ENCODE assay signal across 15 cellular contexts in the genomic region with DNA sequence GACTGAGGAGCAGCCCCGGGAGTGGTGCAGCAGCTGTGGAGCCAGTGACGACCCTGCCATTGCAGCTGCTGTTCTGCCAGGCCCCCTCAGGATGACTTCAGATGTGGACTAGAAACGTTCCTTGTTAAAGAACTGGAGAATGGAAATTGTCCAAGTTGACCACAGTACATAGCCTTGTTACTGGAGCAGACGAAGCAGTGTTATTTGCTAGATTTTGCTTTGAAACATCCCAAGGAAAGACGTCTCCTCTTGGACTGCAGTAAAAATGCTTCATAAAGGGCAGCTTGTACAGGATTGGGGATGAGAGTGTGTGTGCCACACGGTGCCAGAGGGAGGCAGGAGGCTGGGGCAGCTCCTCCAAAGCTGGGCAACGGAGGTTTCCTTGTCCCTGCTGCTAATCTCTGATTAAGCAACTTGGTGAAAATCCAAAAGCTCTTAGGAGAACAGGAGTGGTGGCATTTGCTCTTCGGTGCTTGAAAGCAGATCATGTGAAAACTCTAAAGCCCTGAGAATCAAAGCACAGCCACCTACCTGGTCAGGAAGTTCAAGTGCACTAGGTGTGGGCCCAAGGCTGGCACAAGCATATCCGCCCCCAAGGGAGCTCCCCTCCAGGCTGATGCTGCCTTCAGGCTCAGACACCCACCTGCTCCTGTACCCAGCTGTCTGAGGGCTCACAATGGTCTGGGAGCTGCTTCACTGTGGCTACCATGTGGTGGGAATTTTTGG. TPM values are rescaled to one million over a fixed set of nuclear protein-coding genes. Genes with fewer than 3 reads are reported as not detected.
DNase-seq lines count a peak whose midpoint lies in the region; ATAC-seq, FAIRE-seq and TF ChIP-seq lines count a peak whose summit lies in the region.
"Had no signal": no experiment of that assay in that cellular context is flagged by ENCODE, and none has a peak within 500 bp of the region (broad histone marks: within the 10 kb centered on the region; RNA-seq: fewer than 3 reads in every experiment).

No MANE protein-coding gene starts in this region.

- no peaks in the 10 kb centered on the region for H4K20me1 ChIP-seq in astrocyte (ENCODE audit: insufficient read depth, low read length)

- no peak for TF ChIP-seq POLR2A in testis (IDR thresholded peaks at IDR 0.05)

- no peak for FAIRE-seq in astrocyte (lab: Jason Lieb, UNC)
- FAIRE-seq: K562 had no signal

- no peak for DNase-seq in Right ventricle myocardium inferior (ENCODE audit: missing footprints)
- DNase-seq in cardiac septum (ENCODE audit: low spot score): no peak
- peak; percentile 52 for DNase-seq in astrocyte (ENCODE audit: low read depth)
- peak; percentile 60 for DNase-seq in lung (ENCODE audit: low spot score)
- DNase-seq in testis: peak; percentile 75
- no peak for DNase-seq in NCI-H748 (lab: John Stamatoyannopoulos, UW; ENCODE audit: unreplicated experiment)
- DNase-seq: activated CD4-positive, alpha-beta T cell treated with anti-CD3 and anti-CD28 coated beads, Interleukin-2, amount 50 U/mL, for 4 hours; mammary epithelial cell; NCI-H2029; right lobe of liver; uterus had no signal

- no peak overlapping the region for H3K9ac ChIP-seq in astrocyte (ENCODE audit: low read length)

- H3K9me3 ChIP-seq in astrocyte (ENCODE audit: insufficient read depth, low read depth, low read length): no peaks in the 10 kb centered on the region
- H3K9me3 ChIP-seq in lung (ENCODE audit: control insufficient read depth in 2 of 2, insufficient read depth in 1 of 2, low read length in 1 of 2): no peaks in the 10 kb centered on the region
- H3K9me3 ChIP-seq in testis: no peaks in the 10 kb centered on the region
- H3K9me3 ChIP-seq: right lobe of liver, uterus had no signal

- 58 to 72% methylated on average over 9 of the region's 9 CpGs for WGBS in lung, 2 donors
- 35 to 40% methylated on average over 7 to 9 of the region's 9 CpGs for WGBS in testis, 2 donors

- H3K4me1 Mint-ChIP-seq in astrocyte (ENCODE audit: low read depth, unreplicated experiment): peaks cover 38% of the 10 kb centered on the region

- TF ChIP-seq CTCF in astrocyte (IDR thresholded peaks at IDR 0.05; ENCODE audit: insufficient read depth, low read depth, low read length): no peak
- TF ChIP-seq CTCF in lung (IDR thresholded peaks at IDR 0.05; ENCODE audit: control extremely low read depth, extremely low read depth): no peak
- no peak for TF ChIP-seq CTCF in testis (IDR thresholded peaks at IDR 0.05)

- peak overlapping the region; percentile 8 for H3K4me2 ChIP-seq in astrocyte (ENCODE audit: low read length)

- no peak overlapping the region for H3K4me3 Mint-ChIP-seq in astrocyte (ENCODE audit: unreplicated experiment)
- H3K4me3 Mint-ChIP-seq: activated naive CD4-positive, alpha-beta T cell treated with anti-CD3 and anti-CD28 coated beads, Interleukin-2, amount 50 U/mL, for 24 hours had no signal

- peaks cover 9% of the 10 kb centered on the region for H3K9me3 Mint-ChIP-seq in astrocyte (ENCODE audit: unreplicated experiment)
- H3K9me3 Mint-ChIP-seq: activated naive CD4-positive, alpha-beta T cell treated with anti-CD3 and anti-CD28 coated beads, Interleukin-2, amount 50 U/mL, for 24 hours had no signal

- H3K27ac Mint-ChIP-seq in astrocyte (ENCODE audit: unreplicated experiment): no peak overlapping the region

- H2AFZ ChIP-seq in astrocyte (ENCODE audit: low read depth, low read length): no peak overlapping the region

- peak; percentile 55 for ATAC-seq in Right ventricle myocardium inferior
- peak; percentile 67 for ATAC-seq in lung (ENCODE audit: insufficient read depth, low FRiP score)
- ATAC-seq in HG03571 (IDR thresholded peaks at IDR 0.05; ENCODE audit: unreplicated experiment): no peak
- ATAC-seq in GM21360 (IDR thresholded peaks at IDR 0.05; ENCODE audit: unreplicated experiment): no peak
- ATAC-seq: K562 had no signal

- peaks cover 4% of the 10 kb centered on the region for H3K27me3 Mint-ChIP-seq in astrocyte (ENCODE audit: low read depth, unreplicated experiment)
- H3K27me3 Mint-ChIP-seq: activated naive CD4-positive, alpha-beta T cell treated with anti-CD3 and anti-CD28 coated beads, Interleukin-2, amount 50 U/mL, for 24 hours had no signal

- H3K36me3 ChIP-seq in astrocyte (ENCODE audit: insufficient read depth, low read length): no peaks in the 10 kb centered on the region
- no peaks in the 10 kb centered on the region for H3K36me3 ChIP-seq in lung (ENCODE audit: control insufficient read depth in 2 of 2, insufficient read depth in 2 of 2, low read length in 2 of 2)
- no peaks in the 10 kb centered on the region for H3K36me3 ChIP-seq in testis (ENCODE audit: low read depth, missing control alignments)
- H3K36me3 ChIP-seq: right lobe of liver, uterus had no signal

- intact Hi-C loops in Right ventricle myocardium inferior (cut with DNase I): loop anchor here (5.0 kb wide), 1 partner anchor 35 kb away; a partner anchor contains a TSS
- intact Hi-C loops in cardiac septum (cut with DNase I): no loop called here
- intact Hi-C loops in testis (cut with DNase I; ENCODE audit: low total_unique reads): no loop called here

- H3K4me3 ChIP-seq in astrocyte (ENCODE audit: insufficient read depth, low read depth, low read length) (no peak overlapping the region), lung (no peak overlapping the region), testis (no peak overlapping the region)
- H3K4me3 ChIP-seq: K562, right lobe of liver, uterus had no signal

- H3K27me3 ChIP-seq in astrocyte (ENCODE audit: insufficient read depth, low read length) (no peaks in the 10 kb centered on the region), lung (ENCODE audit: control insufficient read depth, insufficient read depth) (no peaks in the 10 kb centered on the region), testis (no peaks in the 10 kb centered on the region)
- H3K27me3 ChIP-seq: right lobe of liver, uterus had no signal

- H3K4me1 ChIP-seq in astrocyte (ENCODE audit: insufficient read depth, low read length) (peaks cover 47% of the 10 kb centered on the region), lung (ENCODE audit: control insufficient read depth in 2 of 2, insufficient read depth in 2 of 2, low read length in 2 of 2) (peaks cover 0 to 6% of the 10 kb centered on the region in 2 donors), testis (peaks cover 27% of the 10 kb centered on the region)
- H3K4me1 ChIP-seq: right lobe of liver, uterus had no signal

- H3K27ac ChIP-seq in astrocyte (ENCODE audit: low read depth, low read length) (no peak overlapping the region), lung (ENCODE audit: low read depth in 1 of 2, low read length in 1 of 2) (peak overlapping the region in 1 of 2 donors; percentile 5), testis (peak overlapping the region in 1 of 2 donors; percentile 64)
- H3K27ac ChIP-seq: right lobe of liver, uterus had no signal

- no peaks in the 10 kb centered on the region for H3K79me2 ChIP-seq in astrocyte (ENCODE audit: insufficient read depth, low read length)

- H3K36me3 Mint-ChIP-seq in astrocyte (ENCODE audit: low read depth, unreplicated experiment): no peaks in the 10 kb centered on the region

RNA-seq across cellular contexts. Expression of a gene that starts 34.5 kb away (rescaled TPM):
- total RNA-seq in Right ventricle myocardium inferior (0.22 TPM), cardiac septum (0.89 TPM), astrocyte (5.5 and 6.0 TPM in 2 replicates), lung (10 to 100 TPM; 13.2 to 20.1 TPM), testis (10 to 100 TPM in 1 of 2 donors, 1 to 10 TPM in 1; 8.2 to 20.6 TPM)
- polyA plus RNA-seq in lung (1 to 10 TPM in 1 of 2 donors, under 1 TPM in 1; 0.68 to 4.4 TPM), testis (ENCODE audit: insufficient read depth, low read depth, low replicate concordance) (2.7 TPM)
- total RNA-seq: K562 had no signal
- polyA plus RNA-seq: K562 had no signal

Comparison
In these comparisons a context has a peak if more than half of its experiments do, and no peak if none do; other contexts are left out.
1. ATAC-seq: peak in Right ventricle myocardium inferior (single experiment) and lung (single experiment); none in HG03571 (single experiment) and GM21360 (single experiment).
2. DNase-seq: peak in astrocyte (single experiment), lung (single experiment) and testis (single experiment); none in Right ventricle myocardium inferior (single experiment), cardiac septum (single experiment) and NCI-H748 (single experiment).